ENCODE assay signal across 9 cellular contexts in genomic region chr1:236753554-236753953, GRCh38. TPM values are rescaled to one million over a fixed set of nuclear protein-coding genes. Genes with fewer than 3 reads are reported as not detected.
DNase-seq lines count a peak whose midpoint lies in the region; ATAC-seq and TF ChIP-seq lines count a peak whose summit lies in the region.
"Had no signal": no experiment of that assay in that cellular context is flagged by ENCODE, and none has a peak within 500 bp of the region (broad histone marks: within the 10 kb centered on the region; RNA-seq: fewer than 3 reads in every experiment).

No MANE protein-coding gene starts in this region.

- H3K27me3 Mint-ChIP-seq in activated CD4-positive, alpha-beta memory T cell treated with anti-CD3 and anti-CD28 coated beads, Interleukin-2, amount 10 ng/mL, durations not matched to agents 7 days and 5 days, result peaks cover 12% of the 10 kb centered on the region

- no peaks in the 10 kb centered on the region for H3K27me3 ChIP-seq in mammary epithelial cell (ENCODE audit: insufficient read depth, low read length)

- intact Hi-C loops in mammary epithelial cell (cut with micrococcal nuclease), result no loop called here

- ATAC-seq in GM19463 (IDR thresholded peaks at IDR 0.05; ENCODE audit: unreplicated experiment) (no peak), HG03159 (IDR thresholded peaks at IDR 0.05; ENCODE audit: unreplicated experiment) (no peak)

- TF ChIP-seq POLR2A in NB4 (IDR thresholded peaks at IDR 0.05; ENCODE audit: extremely low read depth, insufficient read length), result no peak

- H2AFZ ChIP-seq in mammary epithelial cell (ENCODE audit: low read depth, low read length), result no peak overlapping the region

- TF ChIP-seq CTCF in NB4 (IDR thresholded peaks at IDR 0.05; ENCODE audit: low read depth, low read length) (peak; percentile 34), mammary epithelial cell (conservative IDR thresholded peaks at IDR 0.05 in 1 of 2, IDR thresholded peaks at IDR 0.05 in 1 of 2; ENCODE audit: extremely low read depth in 1 of 2, insufficient read depth in 1 of 2, low read depth in 1 of 2, low read length in 2 of 2) (peak; percentile 12 to 22)

- dilution Hi-C loops in mammary epithelial cell (cut with HindIII; ENCODE audit: low sequenced_read_pairs), result no loop called here

- CTCF ChIA-PET in mammary epithelial cell (lab: Charles Lee; ENCODE audit: low non-redundant PET), result no interaction called here
- CTCF ChIA-PET in activated CD4-positive, alpha-beta memory T cell treated with anti-CD3 and anti-CD28 coated beads, Interleukin-2, amount 10 ng/mL, durations not matched to agents 7 days and 5 days (lab: Charles Lee), result interaction anchor here (0.6 to 1.9 kb wide), 3 partner anchors 88 to 633 kb away, joined by 3 to 7 read pairs (median 4); no protein-coding TSS in a partner anchor

- H3K36me3 ChIP-seq in mammary epithelial cell (ENCODE audit: insufficient read depth, low read length), result no peaks in the 10 kb centered on the region

- H3K79me2 ChIP-seq in mammary epithelial cell (ENCODE audit: insufficient read depth, low read length), result no peaks in the 10 kb centered on the region

- no peaks in the 10 kb centered on the region for H4K20me1 ChIP-seq in mammary epithelial cell (ENCODE audit: insufficient read depth, low read length)

- POLR2A ChIA-PET in activated CD4-positive, alpha-beta memory T cell treated with anti-CD3 and anti-CD28 coated beads, Interleukin-2, amount 10 ng/mL, durations not matched to agents 7 days and 5 days (lab: Charles Lee), result no interaction called here

- no TSS peak for BruUV-seq in mammary epithelial cell (replicated peaks; lab: Mats Ljungman, UMichigan)

- no peaks in the 10 kb centered on the region for H3K9me3 Mint-ChIP-seq in activated CD4-positive, alpha-beta memory T cell treated with anti-CD3 and anti-CD28 coated beads, Interleukin-2, amount 10 ng/mL, durations not matched to agents 7 days and 5 days

- H3K4me1 ChIP-seq in mammary epithelial cell (ENCODE audit: insufficient read depth, low read length), result no peaks in the 10 kb centered on the region

- no peak overlapping the region for H3K27ac Mint-ChIP-seq in activated CD4-positive, alpha-beta memory T cell treated with anti-CD3 and anti-CD28 coated beads, Interleukin-2, amount 10 ng/mL, durations not matched to agents 7 days and 5 days

- no peak overlapping the region for H3K9ac ChIP-seq in mammary epithelial cell (ENCODE audit: insufficient read depth, low read length)

- no peak overlapping the region for H3K4me2 ChIP-seq in mammary epithelial cell (ENCODE audit: insufficient read depth, low read depth, low read length)

- no peak overlapping the region for H3K4me3 Mint-ChIP-seq in activated CD4-positive, alpha-beta memory T cell treated with anti-CD3 and anti-CD28 coated beads, Interleukin-2, amount 10 ng/mL, durations not matched to agents 7 days and 5 days

- H3K4me3 ChIP-seq in NB4 (ENCODE audit: low read depth, low read length) (no peak overlapping the region), mammary epithelial cell (replicated peaks in 1 of 3; ENCODE audit: insufficient read depth in 1 of 3, low read depth in 2 of 3, low read length in 3 of 3) (no peak overlapping the region)
- H3K4me3 ChIP-seq: thoracic aorta had no signal

- peak; percentile 75 for DNase-seq in G401 (ENCODE audit: low spot score)
- peak; percentile 59 for DNase-seq in NB4 (ENCODE audit: low read depth)
- peak; percentile 1 for DNase-seq in mammary epithelial cell
- peak; percentile 33 for DNase-seq in myocyte (ENCODE audit: low read depth)
- no peak for DNase-seq in HPDE6-E6E7 (ENCODE audit: extremely low spot score)
- DNase-seq in activated CD4-positive, alpha-beta memory T cell treated with anti-CD3 and anti-CD28 coated beads, Interleukin-2, amount 10 ng/mL, durations not matched to agents 7 days and 5 days, result no peak

- no peaks in the 10 kb centered on the region for H3K9me3 ChIP-seq in mammary epithelial cell (replicated peaks; ENCODE audit: insufficient read depth, low read length)
- H3K9me3 ChIP-seq: thoracic aorta had no signal

- H3K27ac ChIP-seq in mammary epithelial cell (ENCODE audit: insufficient read depth, low read depth, low read length), result no peak overlapping the region
- H3K27ac ChIP-seq: thoracic aorta had no signal

- 76% methylated on average over 2 of the region's 4 CpGs for WGBS in mammary epithelial cell (ENCODE audit: low coverage, missing lambda C conversion rate)

- no peaks in the 10 kb centered on the region for H3K4me1 Mint-ChIP-seq in activated CD4-positive, alpha-beta memory T cell treated with anti-CD3 and anti-CD28 coated beads, Interleukin-2, amount 10 ng/mL, durations not matched to agents 7 days and 5 days

- in situ Hi-C loops in G401 (cut with HindIII; ENCODE audit: low sequenced_read_pairs), result no loop called here
- in situ Hi-C loops in mammary epithelial cell (cut with MboI; ENCODE audit: low sequenced_read_pairs in 2 of 2), result loop anchor here in 1 of 2 donors (25.0 kb wide), 1 partner anchor 634 kb away; no protein-coding TSS in a partner anchor

- H3K36me3 Mint-ChIP-seq in activated CD4-positive, alpha-beta memory T cell treated with anti-CD3 and anti-CD28 coated beads, Interleukin-2, amount 10 ng/mL, durations not matched to agents 7 days and 5 days (ENCODE audit: low read depth), result no peaks in the 10 kb centered on the region

RNA-seq across cellular contexts. Expression of gene MTR, which starts 41.5 kb away (rescaled TPM):
- total RNA-seq in G401 (2014; rRNA removed; shearing (Covaris generic)), result 6.3 and 10.7 TPM in 2 replicates
- 10 to 100 TPM; 36.7 to 39.8 TPM for total RNA-seq in mammary epithelial cell
- polyA plus RNA-seq in mammary epithelial cell, result 8.1 TPM
- polyA minus RNA-seq in mammary epithelial cell, result 29.2 TPM
- 22.9 and 24.7 TPM in 2 replicates for total RNA-seq in myocyte
- 10.6 TPM for polyA plus RNA-seq in myocyte (2012)
- total RNA-seq in activated CD4-positive, alpha-beta memory T cell treated with anti-CD3 and anti-CD28 coated beads, Interleukin-2, amount 10 ng/mL, durations not matched to agents 7 days and 5 days, result 10 to 100 TPM; 43.9 to 46.4 TPM

Comparison
In these comparisons a context has a peak if more than half of its experiments do, and no peak if none do; other contexts are left out.
1. DNase-seq: peak in G401 (single experiment), NB4 (single experiment), mammary epithelial cell (single experiment) and myocyte (single experiment); none in HPDE6-E6E7 (single experiment) and activated CD4-positive, alpha-beta memory T cell treated with anti-CD3 and anti-CD28 coated beads, Interleukin-2, amount 10 ng/mL, durations not matched to agents 7 days and 5 days (single experiment).